Comparison of ENCODE assay signal across 8 cellular contexts in the genomic region with DNA sequence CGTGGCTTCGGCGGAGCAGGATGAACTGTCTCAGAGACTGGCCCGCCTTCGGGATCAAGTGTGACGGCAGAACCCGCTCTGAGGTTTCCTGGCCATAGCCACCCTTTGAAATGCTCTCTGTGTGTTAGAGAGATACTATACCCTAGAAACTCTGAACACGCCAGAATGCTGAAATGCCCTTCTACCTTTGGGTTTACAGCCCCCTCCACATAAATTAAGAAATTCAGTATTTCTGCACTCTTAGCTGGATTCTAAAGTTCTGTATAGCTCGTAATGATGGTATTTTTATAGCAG. TPM values are rescaled to one million over a fixed set of nuclear protein-coding genes. Genes with fewer than 3 reads are reported as not detected.
A peak's percentile ranks its signal among the peaks of the same experiment; 100 is the strongest.
DNase-seq lines count a peak whose midpoint lies in the region; ATAC-seq and TF ChIP-seq lines count a peak whose summit lies in the region.

No MANE protein-coding gene starts in this region.

- H3K4me3 ChIP-seq in SK-N-SH (ENCODE audit: low read depth in 2 of 2, low read length in 1 of 2) (peak overlapping the region; percentile 95 to 100), stomach (peak overlapping the region; percentile 74 to 96 (median 90))

- H3K36me3 ChIP-seq in SK-N-SH (replicated peaks in 1 of 2; ENCODE audit: control insufficient read depth in 1 of 2, insufficient read depth in 2 of 2, low read length in 1 of 2), result peaks cover 0 to 21% of the 10 kb centered on the region in 2 experiments
- H3K36me3 ChIP-seq in stomach, result peaks cover 0 to 18% (median 8%) of the 10 kb centered on the region in 4 donors

- no peak for TF ChIP-seq POLR2A in stomach (IDR thresholded peaks at IDR 0.05)

- H3K27me3 ChIP-seq in SK-N-SH (ENCODE audit: insufficient read depth) (no peaks in the 10 kb centered on the region; the same call in 1 of the 2 replicates), stomach (no peaks in the 10 kb centered on the region)

- peak overlapping the region; percentile 87 for H3K4me2 ChIP-seq in SK-N-SH

- DNase-seq in SK-N-SH (no peak), iris pigment epithelial cell (ENCODE audit: low read depth) (peak; percentile 46), stomach (no peak), head of caudate nucleus (no peak), midbrain (lab: John Stamatoyannopoulos, UW) (no peak), NCI-H446 (lab: John Stamatoyannopoulos, UW) (no peak)
- no peak for DNase-seq in activated naive CD4-positive, alpha-beta T cell treated with anti-CD3 and anti-CD28 coated beads, Interleukin-2, amount 50 U/mL, for 72 hours (ENCODE audit: low spot score in 2 of 2)

- CTCF ChIA-PET in SK-N-SH (lab: Yijun Ruan, JAX), result no interaction called here

- TF ChIP-seq RAD21 in SK-N-SH (IDR thresholded peaks at IDR 0.05; ENCODE audit: low read length), result no peak

- no peak; the same call in 2 of the 3 replicates for ATAC-seq in SK-N-SH treated with all-trans-retinoic acid at 6 μM for 48 hours
- no peak for ATAC-seq in activated naive CD4-positive, alpha-beta T cell treated with anti-CD3 and anti-CD28 coated beads, Interleukin-2, amount 50 U/mL, for 72 hours

- H3K9ac ChIP-seq in SK-N-SH, result peak overlapping the region; percentile 97

- H3K79me2 ChIP-seq in SK-N-SH (ENCODE audit: insufficient read depth), result peaks cover 34% of the 10 kb centered on the region

- TF ChIP-seq EP300 in SK-N-SH (IDR thresholded peaks at IDR 0.05; ENCODE audit: borderline replicate concordance in 1 of 2, low read depth in 1 of 2, low read length in 1 of 2) (no peak), stomach (IDR thresholded peaks at IDR 0.05) (no peak)

- no peak overlapping the region for H2AFZ ChIP-seq in SK-N-SH (ENCODE audit: low read depth)

- H3K4me1 ChIP-seq in SK-N-SH (ENCODE audit: control insufficient read depth in 1 of 2, insufficient read depth in 2 of 2, low read depth in 1 of 2, low read length in 1 of 2), result peaks cover 5 to 17% of the 10 kb centered on the region in 2 experiments; a peak in 3 of 4 replicates
- H3K4me1 ChIP-seq in stomach, result peaks cover 13 to 62% (median 49%) of the 10 kb centered on the region in 4 donors

- no peaks in the 10 kb centered on the region for H3K9me2 ChIP-seq in SK-N-SH

- TF ChIP-seq CTCF in SK-N-SH (IDR thresholded peaks at IDR 0.05), result no peak
- no peak for TF ChIP-seq CTCF in stomach (IDR thresholded peaks at IDR 0.05)

- H3K36me3 Mint-ChIP-seq in activated naive CD4-positive, alpha-beta T cell treated with anti-CD3 and anti-CD28 coated beads, Interleukin-2, amount 50 U/mL, for 72 hours, result peaks cover 16 to 22% of the 10 kb centered on the region in 2 donors

- peak overlapping the region in 1 of 2 experiments; percentile 90; a peak in 2 of 4 replicates for H3K27ac ChIP-seq in SK-N-SH (ENCODE audit: low read depth in 2 of 2, low read length in 1 of 2)
- H3K27ac ChIP-seq in stomach, result peak overlapping the region; percentile 87 to 98 (median 97)

- no peaks in the 10 kb centered on the region for H3K9me3 Mint-ChIP-seq in activated naive CD4-positive, alpha-beta T cell treated with anti-CD3 and anti-CD28 coated beads, Interleukin-2, amount 50 U/mL, for 72 hours

- peaks cover 12% of the 10 kb centered on the region; the same call in 1 of the 2 replicates for H4K20me1 ChIP-seq in SK-N-SH (ENCODE audit: insufficient read depth)

- POLR2A ChIA-PET in SK-N-SH (lab: Yijun Ruan, JAX), result no interaction called here

- H3K27ac Mint-ChIP-seq in activated naive CD4-positive, alpha-beta T cell treated with anti-CD3 and anti-CD28 coated beads, Interleukin-2, amount 50 U/mL, for 72 hours, result peak overlapping the region; percentile 93 to 100

- intact Hi-C loops in stomach (cut with DNase I; ENCODE audit: low total_unique reads), result loop anchor here (10.0 kb wide), 1 partner anchor 53 kb away; the partner anchor contains the start of gene MPPE1
- intact Hi-C loops in head of caudate nucleus (cut with DNase I), result loop anchor here (5.0 to 10.0 kb wide), 2 partner anchors 55 to 97 kb away; partner anchors contain the start of gene MPPE1

- WGBS in SK-N-SH (ENCODE audit: low lambda C conversion rate), result 6% methylated on average over 4 of the region's 9 CpGs
- WGBS in stomach, 5 donors, result 0 to 2% (median 2%) methylated on average over 5 to 9 of the region's 9 CpGs

- H3F3A ChIP-seq in SK-N-SH (replicated peaks; ENCODE audit: insufficient read depth), result peaks cover 16% of the 10 kb centered on the region

- H3K9me3 ChIP-seq in SK-N-SH (no peaks in the 10 kb centered on the region), stomach (no peaks in the 10 kb centered on the region)

TF ChIP-seq in SK-N-SH, 30 proteins besides CTCF, POLR2A, EP300 and RAD21 (continues in another document):
- TF ChIP-seq IRF3 (IDR thresholded peaks at IDR 0.05; ENCODE audit: low read depth, low read length), result no peak
- TF ChIP-seq TCF12 (IDR thresholded peaks at IDR 0.05), result no peak
- TF ChIP-seq, protein P1, sequence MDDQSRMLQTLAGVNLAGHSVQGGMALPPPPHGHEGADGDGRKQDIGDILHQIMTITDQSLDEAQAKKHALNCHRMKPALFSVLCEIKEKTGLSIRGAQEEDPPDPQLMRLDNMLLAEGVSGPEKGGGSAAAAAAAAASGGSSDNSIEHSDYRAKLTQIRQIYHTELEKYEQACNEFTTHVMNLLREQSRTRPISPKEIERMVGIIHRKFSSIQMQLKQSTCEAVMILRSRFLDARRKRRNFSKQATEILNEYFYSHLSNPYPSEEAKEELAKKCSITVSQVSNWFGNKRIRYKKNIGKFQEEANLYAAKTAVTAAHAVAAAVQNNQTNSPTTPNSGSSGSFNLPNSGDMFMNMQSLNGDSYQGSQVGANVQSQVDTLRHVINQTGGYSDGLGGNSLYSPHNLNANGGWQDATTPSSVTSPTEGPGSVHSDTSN (IDR thresholded peaks at IDR 0.05), result no peak
- TF ChIP-seq USF1 (IDR thresholded peaks at IDR 0.05; ENCODE audit: borderline replicate concordance, low read depth), result no peak
- TF ChIP-seq CHD2 (IDR thresholded peaks at IDR 0.05; ENCODE audit: low read length, partially characterized antibody), result no peak

TF ChIP-seq in SK-N-SH treated with all-trans-retinoic acid at 6 μM for 48 hours, 23 proteins besides CTCF, POLR2A, EP300 and RAD21 (continues in another document):
- TF ChIP-seq OSR1 (CRISPR knock-in tag; IDR thresholded peaks at IDR 0.05) (no peak), ISL1 (CRISPR knock-in tag; IDR thresholded peaks at IDR 0.05) (no peak), GLIS3 (CRISPR knock-in tag; IDR thresholded peaks at IDR 0.05) (no peak), ZC3H10 (CRISPR knock-in tag; IDR thresholded peaks at IDR 0.05) (no peak), CREB5 (CRISPR knock-in tag; IDR thresholded peaks at IDR 0.05; ENCODE audit: low read depth) (no peak), ARNTL (CRISPR knock-in tag; IDR thresholded peaks at IDR 0.05; ENCODE audit: borderline replicate concordance, low read depth) (no peak), TOX (CRISPR knock-in tag; IDR thresholded peaks at IDR 0.05; ENCODE audit: borderline replicate concordance) (no peak), RARB (CRISPR knock-in tag; IDR thresholded peaks at IDR 0.05) (no peak), ZNF8 (CRISPR knock-in tag; IDR thresholded peaks at IDR 0.05) (no peak)
- TF ChIP-seq, protein P2, sequence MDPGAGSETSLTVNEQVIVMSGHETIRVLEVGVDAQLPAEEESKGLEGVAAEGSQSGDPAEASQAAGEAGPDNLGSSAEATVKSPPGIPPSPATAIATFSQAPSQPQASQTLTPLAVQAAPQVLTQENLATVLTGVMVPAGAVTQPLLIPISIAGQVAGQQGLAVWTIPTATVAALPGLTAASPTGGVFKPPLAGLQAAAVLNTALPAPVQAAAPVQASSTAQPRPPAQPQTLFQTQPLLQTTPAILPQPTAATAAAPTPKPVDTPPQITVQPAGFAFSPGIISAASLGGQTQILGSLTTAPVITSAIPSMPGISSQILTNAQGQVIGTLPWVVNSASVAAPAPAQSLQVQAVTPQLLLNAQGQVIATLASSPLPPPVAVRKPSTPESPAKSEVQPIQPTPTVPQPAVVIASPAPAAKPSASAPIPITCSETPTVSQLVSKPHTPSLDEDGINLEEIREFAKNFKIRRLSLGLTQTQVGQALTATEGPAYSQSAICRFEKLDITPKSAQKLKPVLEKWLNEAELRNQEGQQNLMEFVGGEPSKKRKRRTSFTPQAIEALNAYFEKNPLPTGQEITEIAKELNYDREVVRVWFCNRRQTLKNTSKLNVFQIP (CRISPR knock-in tag; IDR thresholded peaks at IDR 0.05; ENCODE audit: borderline replicate concordance, low read depth), result no peak

RNA-seq across cellular contexts. Expression of gene CHMP1B, which starts 0.8 kb away (rescaled TPM):
- polyA plus RNA-seq in SK-N-SH (2012; rRNA removed) (45.1 and 52.4 TPM in 2 replicates), stomach (10 to 100 TPM; 37.0 to 45.8 (median 42.0) TPM)
- 45.4 and 60.4 TPM in 2 replicates for polyA plus RNA-seq in SK-N-SH (2012; cell fraction: cytosol; rRNA removed)
- polyA plus RNA-seq in SK-N-SH (2012; cell fraction: nucleus; rRNA removed), result 46.7 and 51.7 TPM in 2 replicates
- total RNA-seq in activated naive CD4-positive, alpha-beta T cell treated with anti-CD3 and anti-CD28 coated beads, Interleukin-2, amount 50 U/mL, for 72 hours, result 10 to 100 TPM; 23.5 to 26.4 TPM
- total RNA-seq in stomach, result 10 to 100 TPM; 17.9 to 96.0 (median 34.2) TPM

RNA-seq across cellular contexts. Expression of gene MPPE1, which starts 56.1 kb away (rescaled TPM):
- 13.2 and 16.7 TPM in 2 replicates for polyA plus RNA-seq in SK-N-SH (2012; rRNA removed)
- 10.7 and 13.4 TPM in 2 replicates for polyA plus RNA-seq in SK-N-SH (2012; cell fraction: cytosol; rRNA removed)
- 30.3 and 36.3 TPM in 2 replicates for polyA plus RNA-seq in SK-N-SH (2012; cell fraction: nucleus; rRNA removed)
- total RNA-seq in activated naive CD4-positive, alpha-beta T cell treated with anti-CD3 and anti-CD28 coated beads, Interleukin-2, amount 50 U/mL, for 72 hours, result 10 to 100 TPM; 38.1 to 67.2 TPM
- total RNA-seq in stomach, result 10 to 100 TPM; 15.2 to 82.0 (median 53.8) TPM
- 10 to 100 TPM; 17.3 to 20.6 (median 19.6) TPM for polyA plus RNA-seq in stomach
